Comparison of ENCODE assay signal across 31 cellular contexts in genomic region chr22:44391026-44391425, GRCh38.
DNase-seq lines count a peak whose midpoint lies in the region; ATAC-seq, FAIRE-seq and TF ChIP-seq lines count a peak whose summit lies in the region.
"Had no signal": no experiment of that assay in that cellular context is flagged by ENCODE, and none has a peak within 500 bp of the region (broad histone marks: within the 10 kb centered on the region; RNA-seq: fewer than 3 reads in every experiment).

No MANE protein-coding gene starts in this region.

- TF ChIP-seq CTCF in right lobe of liver (IDR thresholded peaks at IDR 0.05): no peak
- TF ChIP-seq CTCF in HepG2 (CRISPR knock-in tag; IDR thresholded peaks at IDR 0.05): no peak
- TF ChIP-seq CTCF in WTC11 (IDR thresholded peaks at IDR 0.05): no peak
- no peak for TF ChIP-seq CTCF in left lung (IDR thresholded peaks at IDR 0.05)
- no peak for TF ChIP-seq CTCF in suprapubic skin (IDR thresholded peaks at IDR 0.05)

- no TSS peak for BruUV-seq in HepG2 (replicated peaks; lab: Mats Ljungman, UMichigan)

- no peak overlapping the region for H3K27ac Mint-ChIP-seq in WTC11
- H3K27ac Mint-ChIP-seq: activated CD4-positive, alpha-beta T cell treated with anti-CD3 and anti-CD28 coated beads, Interleukin-2, amount 10 ng/mL, durations not matched to agents 24 days and 14 days; IgD-negative memory B cell; immature natural killer cell; naive B cell had no signal

- TF ChIP-seq POLR2A in right lobe of liver (IDR thresholded peaks at IDR 0.05) (no peak), HepG2 (IDR thresholded peaks at IDR 0.05; ENCODE audit: insufficient read depth in 1 of 2, low read depth in 2 of 2, low read length in 2 of 2) (no peak), suprapubic skin (IDR thresholded peaks at IDR 0.05) (no peak)

- H3K36me3 ChIP-seq in right lobe of liver (no peaks in the 10 kb centered on the region), HepG2 (replicated peaks in 1 of 2; ENCODE audit: control insufficient read depth in 1 of 2, insufficient read depth in 2 of 2, low read length in 2 of 2) (no peaks in the 10 kb centered on the region), left lung (no peaks in the 10 kb centered on the region), suprapubic skin (no peaks in the 10 kb centered on the region)
- H3K36me3 ChIP-seq: breast epithelium, gastroesophageal sphincter, SJCRH30 had no signal

- H4K20me1 ChIP-seq in HepG2 (ENCODE audit: insufficient read depth, low read length): no peaks in the 10 kb centered on the region

- TF ChIP-seq RAD21 in HepG2 (CRISPR knock-in tag; IDR thresholded peaks at IDR 0.05): no peak

- H3K27ac ChIP-seq in right lobe of liver: no peak overlapping the region
- H3K27ac ChIP-seq in HepG2 (ENCODE audit: extremely low read length, insufficient read depth, low read length): no peak overlapping the region
- H3K27ac ChIP-seq in left lung: no peak overlapping the region
- no peak overlapping the region for H3K27ac ChIP-seq in suprapubic skin
- H3K27ac ChIP-seq: breast epithelium, gastroesophageal sphincter, GM23248, SJCRH30, testis had no signal

- H3K36me3 Mint-ChIP-seq in WTC11: no peaks in the 10 kb centered on the region
- H3K36me3 Mint-ChIP-seq: CD14-positive monocyte, IgD-negative memory B cell, immature natural killer cell, naive B cell had no signal

- H2AFZ ChIP-seq in HepG2 (ENCODE audit: low read length): no peak overlapping the region
- H2AFZ ChIP-seq: GM23248 had no signal

- no peaks in the 10 kb centered on the region for H3K9me3 ChIP-seq in right lobe of liver
- no peaks in the 10 kb centered on the region for H3K9me3 ChIP-seq in HepG2 (ENCODE audit: low read length)
- no peaks in the 10 kb centered on the region for H3K9me3 ChIP-seq in left lung
- no peaks in the 10 kb centered on the region for H3K9me3 ChIP-seq in suprapubic skin
- H3K9me3 ChIP-seq: breast epithelium, Caco-2, gastroesophageal sphincter, SJCRH30, testis had no signal

- no peaks in the 10 kb centered on the region for H3K79me2 ChIP-seq in HepG2 (ENCODE audit: insufficient read depth, low read length)

- in situ Hi-C loops in HepG2 (cut with HindIII; ENCODE audit: extremely low pct_ligation_motif_present, low pct_unique_long_range_greater_than_20kb): no loop called here

- H3K27me3 ChIP-seq in right lobe of liver (no peaks in the 10 kb centered on the region), HepG2 (ENCODE audit: control insufficient read depth in 1 of 2, insufficient read depth in 2 of 2, low read length in 2 of 2) (peaks cover 12 to 52% of the 10 kb centered on the region in 2 experiments; a peak in 4 of 5 replicates), left lung (peaks cover 0 to 19% of the 10 kb centered on the region in 2 donors), suprapubic skin (peaks cover 86% of the 10 kb centered on the region)
- H3K27me3 ChIP-seq: testis had no signal

- DNase-seq in right lobe of liver (peak in 2 of 3 donors; percentile 29 to 31), HepG2 (ENCODE audit: low spot score) (no peak), WTC11 (ENCODE audit: low spot score) (peak; percentile 9), left lung (peak; percentile 27 to 37), suprapubic skin (ENCODE audit: low spot score in 2 of 2) (peak; percentile 38 to 41), SIG-M5 (lab: John Stamatoyannopoulos, UW) (no peak)
- DNase-seq in activated CD4-positive, alpha-beta T cell treated with anti-CD3 and anti-CD28 coated beads, Interleukin-2, amount 50 U/mL, for 48 hours: no peak
- DNase-seq: activated CD4-positive, alpha-beta T cell treated with anti-CD3 and anti-CD28 coated beads, Interleukin-2, amount 10 ng/mL, durations not matched to agents 24 days and 14 days; activated T-cell treated with anti-CD3 and anti-CD28 coated beads, Interleukin-2, amount 50 U/mL, for 1 hour; amniotic stem cell; effector CD4-positive, alpha-beta T cell; GM23248; immature natural killer cell; MV-4-11; naive B cell; NCI-H1436 treated with DMSO at 0.1 percent for 48 hours; NCI-H2107; NCI-H748 treated with DMSO at 0.1 percent for 48 hours; occipital lobe; SJCRH30; small intestine; stimulated activated naive CD4-positive, alpha-beta T cell treated with Interleukin-2 at 50 U/mL for 16 hours; testis had no signal

- WGBS in right lobe of liver (ENCODE audit: insufficient coverage, low coverage, low lambda C conversion rate, missing lambda C conversion rate): 0% methylated on average over 1 of the region's 6 CpGs
- WGBS in HepG2 (ENCODE audit: low lambda C conversion rate): 0% methylated on average over 3 of the region's 6 CpGs
- WGBS in suprapubic skin: 64% methylated on average over 6 of the region's 6 CpGs

- TF ChIP-seq EP300 in HepG2 (IDR thresholded peaks at IDR 0.05; ENCODE audit: low read depth in 2 of 2, low read length in 2 of 2): no peak
- no peak for TF ChIP-seq EP300 in HepG2 (CRISPR knock-in tag; IDR thresholded peaks at IDR 0.05; ENCODE audit: borderline replicate concordance)
- TF ChIP-seq EP300 in suprapubic skin (IDR thresholded peaks at IDR 0.05): no peak

- no peaks in the 10 kb centered on the region for H3K9me3 Mint-ChIP-seq in WTC11
- H3K9me3 Mint-ChIP-seq: activated CD4-positive, alpha-beta T cell treated with anti-CD3 and anti-CD28 coated beads, Interleukin-2, amount 10 ng/mL, durations not matched to agents 24 days and 14 days; naive B cell had no signal

- H3K4me3 ChIP-seq in right lobe of liver (no peak overlapping the region), HepG2 (replicated peaks in 1 of 3; ENCODE audit: insufficient read depth in 1 of 3, low read depth in 2 of 3, low read length in 3 of 3) (no peak overlapping the region), left lung (no peak overlapping the region), suprapubic skin (no peak overlapping the region)
- H3K4me3 ChIP-seq: breast epithelium, gastroesophageal sphincter, GM23248, SJCRH30, testis had no signal

- CTCF ChIA-PET in HepG2 (lab: Yijun Ruan, JAX; ENCODE audit: low intra/inter-chr PET ratio, low total read pairs) (no interaction called here), WTC11 (lab: Charles Lee) (no interaction called here)

- peaks cover 12% of the 10 kb centered on the region for H3K4me1 Mint-ChIP-seq in WTC11
- H3K4me1 Mint-ChIP-seq: CD14-positive monocyte, IgD-negative memory B cell, immature natural killer cell, naive B cell had no signal

- no peak overlapping the region for H3K9ac ChIP-seq in HepG2 (ENCODE audit: insufficient read depth, low read depth, low read length)
- H3K9ac ChIP-seq: GM23248 had no signal

- FAIRE-seq in HepG2 (lab: Jason Lieb, UNC): no peak
- FAIRE-seq: G401.6, small intestine had no signal

- ATAC-seq in right lobe of liver: no peak
- no peak for ATAC-seq in HepG2
- no peak for ATAC-seq in WTC11
- ATAC-seq in left lung: no peak
- ATAC-seq in GM21717 (IDR thresholded peaks at IDR 0.05; ENCODE audit: unreplicated experiment): no peak
- ATAC-seq: gastroesophageal sphincter, Panc1 had no signal

- intact Hi-C loops in right lobe of liver (cut with DNase I): no loop called here
- intact Hi-C loops in HepG2 (cut with micrococcal nuclease; ENCODE audit: unreplicated experiment): no loop called here
- intact Hi-C loops in left lung (cut with DNase I): no loop called here

- no peaks in the 10 kb centered on the region for H3K27me3 Mint-ChIP-seq in WTC11 (ENCODE audit: low read depth)

- no peak overlapping the region for H3K4me3 Mint-ChIP-seq in WTC11
- H3K4me3 Mint-ChIP-seq: activated CD4-positive, alpha-beta T cell treated with anti-CD3 and anti-CD28 coated beads, Interleukin-2, amount 10 ng/mL, durations not matched to agents 24 days and 14 days; CD14-positive monocyte; IgD-negative memory B cell; immature natural killer cell; naive B cell had no signal

- POLR2A ChIA-PET in HepG2 (lab: Yijun Ruan, JAX): no interaction called here
- POLR2A ChIA-PET in WTC11 (lab: Charles Lee): no interaction called here

- H3K4me2 ChIP-seq in HepG2 (ENCODE audit: low read depth, low read length): no peak overlapping the region

- H3K4me1 ChIP-seq in right lobe of liver: no peaks in the 10 kb centered on the region
- H3K4me1 ChIP-seq in HepG2 (ENCODE audit: insufficient read depth, low read length): no peaks in the 10 kb centered on the region
- H3K4me1 ChIP-seq in left lung: no peaks in the 10 kb centered on the region
- H3K4me1 ChIP-seq in suprapubic skin: peaks cover 4% of the 10 kb centered on the region
- H3K4me1 ChIP-seq: breast epithelium, Caco-2, gastroesophageal sphincter, SJCRH30, testis had no signal

TF ChIP-seq in HepG2, 621 proteins besides CTCF, POLR2A, EP300 and RAD21 (continues in another document):
- TF ChIP-seq ZNF430 (CRISPR knock-in tag; IDR thresholded peaks at IDR 0.05): no peak
- TF ChIP-seq CEBPG (CRISPR knock-in tag; IDR thresholded peaks at IDR 0.05): no peak
- no peak for TF ChIP-seq TFDP2 (CRISPR knock-in tag; IDR thresholded peaks at IDR 0.05)
- no peak for TF ChIP-seq JARID2 (CRISPR knock-in tag; IDR thresholded peaks at IDR 0.05; ENCODE audit: insufficient replicate concordance)
- no peak for TF ChIP-seq REXO4 (CRISPR knock-in tag; IDR thresholded peaks at IDR 0.05; ENCODE audit: borderline replicate concordance)
- no peak for TF ChIP-seq ZNF44 (CRISPR knock-in tag; IDR thresholded peaks at IDR 0.05)

TF ChIP-seq in WTC11, 78 proteins besides CTCF, POLR2A, EP300 and RAD21 (continues in another document):
- no peak for TF ChIP-seq NR1H2 (CRISPR knock-in tag; IDR thresholded peaks at IDR 0.05)
- no peak for TF ChIP-seq ZNF263 (CRISPR knock-in tag; IDR thresholded peaks at IDR 0.05; ENCODE audit: low read depth)
- TF ChIP-seq CREM (CRISPR knock-in tag; IDR thresholded peaks at IDR 0.05): no peak
- no peak for TF ChIP-seq FOXP1 (CRISPR knock-in tag; IDR thresholded peaks at IDR 0.05; ENCODE audit: borderline replicate concordance)
- no peak for TF ChIP-seq NR3C1 (CRISPR knock-in tag; conservative IDR thresholded peaks at IDR 0.05; ENCODE audit: low read depth)
- no peak for TF ChIP-seq ZNF512 (CRISPR knock-in tag; IDR thresholded peaks at IDR 0.05; ENCODE audit: borderline replicate concordance)

Comparison
In these comparisons a context has a peak if more than half of its experiments do, and no peak if none do; other contexts are left out.
1. DNase-seq: peak in right lobe of liver (2 of 3), WTC11 (single experiment), left lung (2 of 2) and suprapubic skin (2 of 2); none in HepG2 (single experiment), SIG-M5 (single experiment) and activated CD4-positive, alpha-beta T cell treated with anti-CD3 and anti-CD28 coated beads, Interleukin-2, amount 50 U/mL, for 48 hours (0 of 2).